23 cellular contexts compared by ENCODE assay signal in genomic region chr2:39855856-39856255, GRCh38.
"Had no signal": no experiment of that assay in that cellular context is flagged by ENCODE, and none has a peak within 500 bp of the region (broad histone marks: within the 10 kb centered on the region; RNA-seq: fewer than 3 reads in every experiment).

No MANE protein-coding gene starts in this region.

- H3K4me1 ChIP-seq: breast epithelium had no signal

- H3K9me3 Mint-ChIP-seq: activated CD8-positive, alpha-beta T cell treated with anti-CD3 and anti-CD28 coated beads for 36 hours; activated naive CD8-positive, alpha-beta T cell treated with anti-CD3 and anti-CD28 coated beads, Interleukin-2, amount 10 ng/mL, durations not matched to agents 7 days and 5 days; activated T-cell treated with anti-CD3 and anti-CD28 coated beads, Interleukin-2, amount 50 U/mL, for 72 hours; activated T-helper 2 cell treated with anti-CD3 and anti-CD28 coated beads, Interferon-gamma antibody, Interleukin-2, Interleukin-4, amounts not matched to agents 10 μg/mL and 5 μg/mL and 100 μg/mL, durations not matched to agents 14 hours and 24 hours and 36 hours; IgD-negative memory B cell had no signal

- H3K36me3 ChIP-seq: adrenal gland, breast epithelium, WERI-Rb-1 had no signal

- H3K9me3 ChIP-seq: adrenal gland, breast epithelium had no signal

- H3K36me3 Mint-ChIP-seq: activated naive CD8-positive, alpha-beta T cell treated with anti-CD3 and anti-CD28 coated beads, Interleukin-2, amount 10 ng/mL, durations not matched to agents 7 days and 5 days; IgD-negative memory B cell had no signal

- H3K27ac ChIP-seq: adrenal gland, breast epithelium, WERI-Rb-1 had no signal

- H3K4me3 ChIP-seq: adrenal gland, breast epithelium had no signal

- DNase-seq: activated CD4-positive, alpha-beta T cell treated with anti-CD3 and anti-CD28 coated beads for 36 hours; activated CD8-positive, alpha-beta memory T cell treated with anti-CD3 and anti-CD28 coated beads, Interleukin-2, amount 50 U/mL, for 4 hours; activated CD8-positive, alpha-beta T cell treated with anti-CD3 and anti-CD28 coated beads for 36 hours; activated naive CD4-positive, alpha-beta T cell treated with anti-CD3 and anti-CD28 coated beads, Interleukin-2, amount 50 U/mL, for 16 hours; activated naive CD8-positive, alpha-beta T cell treated with anti-CD3 and anti-CD28 coated beads, Interleukin-2, amount 10 ng/mL, durations not matched to agents 7 days and 5 days; activated T-cell treated with anti-CD3 and anti-CD28 coated beads, Interleukin-2, amount 50 U/mL, for 72 hours; adrenal gland; anterior cingulate cortex; central memory CD4-positive, alpha-beta T cell; KG1; NCI-H1048; NCI-H1694; NCI-H2081; NCI-H226; NCI-H526; NCI-H82; OCI-M1; SHP77 treated with DMSO at 0.1 percent for 48 hours; T-helper 2 cell; WERI-Rb-1 had no signal

- ATAC-seq: activated CD4-positive, alpha-beta T cell treated with anti-CD3 and anti-CD28 coated beads for 36 hours; activated CD8-positive, alpha-beta T cell treated with anti-CD3 and anti-CD28 coated beads for 36 hours; activated T-cell treated with anti-CD3 and anti-CD28 coated beads, Interleukin-2, amount 50 U/mL, for 72 hours had no signal

- H3K27me3 ChIP-seq: adrenal gland, breast epithelium had no signal

- H3K27ac Mint-ChIP-seq: activated CD4-positive, alpha-beta T cell treated with anti-CD3 and anti-CD28 coated beads for 36 hours; activated CD8-positive, alpha-beta T cell treated with anti-CD3 and anti-CD28 coated beads for 36 hours; activated naive CD8-positive, alpha-beta T cell treated with anti-CD3 and anti-CD28 coated beads, Interleukin-2, amount 10 ng/mL, durations not matched to agents 7 days and 5 days; activated T-cell treated with anti-CD3 and anti-CD28 coated beads, Interleukin-2, amount 50 U/mL, for 72 hours; activated T-helper 2 cell treated with anti-CD3 and anti-CD28 coated beads, Interferon-gamma antibody, Interleukin-2, Interleukin-4, amounts not matched to agents 10 μg/mL and 5 μg/mL and 100 μg/mL, durations not matched to agents 14 hours and 24 hours and 36 hours; IgD-negative memory B cell had no signal

- H3K4me3 Mint-ChIP-seq: activated CD4-positive, alpha-beta T cell treated with anti-CD3 and anti-CD28 coated beads for 36 hours; activated CD8-positive, alpha-beta T cell treated with anti-CD3 and anti-CD28 coated beads for 36 hours; activated naive CD8-positive, alpha-beta T cell treated with anti-CD3 and anti-CD28 coated beads, Interleukin-2, amount 10 ng/mL, durations not matched to agents 7 days and 5 days; activated T-cell treated with anti-CD3 and anti-CD28 coated beads, Interleukin-2, amount 50 U/mL, for 72 hours; IgD-negative memory B cell had no signal
